1 cellular context compared by ENCODE assay signal in the genomic region with DNA sequence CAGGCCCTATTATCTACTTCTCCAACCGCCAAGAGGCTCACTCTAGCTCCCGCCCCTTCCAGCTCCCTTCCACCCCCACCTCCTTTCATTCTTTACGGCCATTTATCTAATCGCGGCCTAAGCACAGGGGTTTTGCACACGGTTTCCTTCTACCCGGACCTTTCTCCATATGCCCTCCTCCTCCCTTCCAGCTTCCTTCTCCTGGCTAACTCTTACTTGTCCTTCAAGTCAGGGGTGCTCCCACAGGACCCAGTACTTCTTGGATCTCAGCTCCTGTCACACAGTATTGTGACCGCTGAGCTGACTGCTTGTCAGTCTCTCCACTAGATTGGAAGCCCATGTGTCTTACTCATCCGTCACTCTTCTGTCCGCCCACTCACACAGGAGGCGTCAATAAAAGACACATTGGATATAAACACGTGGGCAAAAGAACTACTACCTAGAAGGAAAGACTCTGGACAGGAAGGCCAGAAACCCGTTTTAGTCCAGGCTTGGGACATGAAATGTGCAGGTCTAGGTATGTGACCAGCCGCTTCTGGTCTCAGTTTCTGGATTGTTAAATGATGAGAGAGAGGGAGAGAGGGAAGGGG.
TF ChIP-seq lines count a peak whose summit lies in the region.

No MANE protein-coding gene starts in this region.

TF ChIP-seq in SK-N-SH treated with all-trans-retinoic acid at 6 μM for 48 hours, 23 proteins besides CTCF, POLR2A, EP300 and RAD21 (continued from another document):
- TF ChIP-seq, protein P1, sequence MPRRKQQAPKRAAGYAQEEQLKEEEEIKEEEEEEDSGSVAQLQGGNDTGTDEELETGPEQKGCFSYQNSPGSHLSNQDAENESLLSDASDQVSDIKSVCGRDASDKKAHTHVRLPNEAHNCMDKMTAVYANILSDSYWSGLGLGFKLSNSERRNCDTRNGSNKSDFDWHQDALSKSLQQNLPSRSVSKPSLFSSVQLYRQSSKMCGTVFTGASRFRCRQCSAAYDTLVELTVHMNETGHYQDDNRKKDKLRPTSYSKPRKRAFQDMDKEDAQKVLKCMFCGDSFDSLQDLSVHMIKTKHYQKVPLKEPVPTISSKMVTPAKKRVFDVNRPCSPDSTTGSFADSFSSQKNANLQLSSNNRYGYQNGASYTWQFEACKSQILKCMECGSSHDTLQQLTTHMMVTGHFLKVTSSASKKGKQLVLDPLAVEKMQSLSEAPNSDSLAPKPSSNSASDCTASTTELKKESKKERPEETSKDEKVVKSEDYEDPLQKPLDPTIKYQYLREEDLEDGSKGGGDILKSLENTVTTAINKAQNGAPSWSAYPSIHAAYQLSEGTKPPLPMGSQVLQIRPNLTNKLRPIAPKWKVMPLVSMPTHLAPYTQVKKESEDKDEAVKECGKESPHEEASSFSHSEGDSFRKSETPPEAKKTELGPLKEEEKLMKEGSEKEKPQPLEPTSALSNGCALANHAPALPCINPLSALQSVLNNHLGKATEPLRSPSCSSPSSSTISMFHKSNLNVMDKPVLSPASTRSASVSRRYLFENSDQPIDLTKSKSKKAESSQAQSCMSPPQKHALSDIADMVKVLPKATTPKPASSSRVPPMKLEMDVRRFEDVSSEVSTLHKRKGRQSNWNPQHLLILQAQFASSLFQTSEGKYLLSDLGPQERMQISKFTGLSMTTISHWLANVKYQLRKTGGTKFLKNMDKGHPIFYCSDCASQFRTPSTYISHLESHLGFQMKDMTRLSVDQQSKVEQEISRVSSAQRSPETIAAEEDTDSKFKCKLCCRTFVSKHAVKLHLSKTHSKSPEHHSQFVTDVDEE (CRISPR knock-in tag; IDR thresholded peaks at IDR 0.05): no peak
TF ChIP-seq in SK-N-SH treated with all-trans-retinoic acid at 6 μM for 48 hours: peak in this region for 0.
